27 cellular contexts compared by ENCODE assay signal in the genomic region with DNA sequence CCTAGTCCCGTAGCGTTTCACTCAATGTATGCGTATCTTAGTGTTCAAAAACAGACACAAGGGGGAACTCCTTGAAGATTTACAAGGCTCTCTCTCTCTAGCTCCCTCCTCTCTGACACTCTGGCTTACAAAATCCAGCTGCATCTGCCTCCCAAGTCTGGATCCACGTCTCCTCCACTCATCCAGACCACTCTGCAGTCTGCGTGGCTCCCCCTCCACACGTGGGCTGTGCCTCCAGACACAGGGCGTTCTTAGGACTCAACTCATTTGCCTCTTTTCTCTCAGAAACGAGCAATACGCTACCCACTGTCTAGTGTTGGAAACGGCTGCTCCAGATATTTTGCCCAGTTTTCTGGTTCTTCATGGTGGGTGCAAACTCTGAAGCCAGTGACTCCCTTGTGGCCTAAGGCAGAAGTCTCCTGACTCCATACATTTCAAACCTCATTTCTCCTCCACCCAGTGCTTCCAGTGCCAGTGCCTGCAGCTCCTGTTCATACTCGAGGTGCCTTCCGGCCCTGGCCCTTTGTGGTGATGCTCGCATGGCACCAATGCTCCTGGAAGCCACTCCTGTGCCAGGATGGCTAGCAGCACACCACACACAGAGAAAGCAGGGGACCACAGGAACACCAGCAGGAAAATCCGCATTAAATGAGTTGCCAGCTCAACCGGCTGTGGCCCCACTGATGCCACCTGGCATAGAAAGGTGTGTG. TPM values are rescaled to one million over a fixed set of nuclear protein-coding genes. Genes with fewer than 3 reads are reported as not detected.
A peak's percentile ranks its signal among the peaks of the same experiment; 100 is the strongest.
DNase-seq lines count a peak whose midpoint lies in the region; ATAC-seq and TF ChIP-seq lines count a peak whose summit lies in the region.
"Had no signal": no experiment of that assay in that cellular context is flagged by ENCODE, and none has a peak within 500 bp of the region (broad histone marks: within the 10 kb centered on the region; RNA-seq: fewer than 3 reads in every experiment).

No MANE protein-coding gene starts in this region.

- no peaks in the 10 kb centered on the region for H4K20me1 ChIP-seq in GM23248 (ENCODE audit: insufficient read depth)

- H3K4me3 Mint-ChIP-seq in WTC11: no peak overlapping the region
- H3K4me3 Mint-ChIP-seq in CD14-positive monocyte: no peak overlapping the region
- H3K4me3 Mint-ChIP-seq: activated CD4-positive, alpha-beta T cell treated with anti-CD3 and anti-CD28 coated beads, Interleukin-2, amount 10 ng/mL, durations not matched to agents 24 days and 14 days; effector memory CD8-positive, alpha-beta T cell; mesothelial cell of epicardium; naive thymus-derived CD4-positive, alpha-beta T cell; T-helper 17 cell had no signal

- H3K27me3 Mint-ChIP-seq in WTC11 (ENCODE audit: low read depth) (no peaks in the 10 kb centered on the region; the same call in none of the 2 replicates), CD14-positive monocyte (ENCODE audit: low read depth in 3 of 3) (peaks cover 3 to 22% (median 11%) of the 10 kb centered on the region in 3 donors)
- H3K27me3 Mint-ChIP-seq: T-helper 17 cell had no signal

- no peaks in the 10 kb centered on the region for H3K9me3 ChIP-seq in GM23248 (ENCODE audit: low read depth)
- H3K9me3 ChIP-seq: esophagus muscularis mucosa, HAP-1, prostate gland, uterus had no signal

- H3K27me3 ChIP-seq in GM23248 (replicated peaks; ENCODE audit: insufficient read depth): no peaks in the 10 kb centered on the region
- H3K27me3 ChIP-seq: brain microvascular endothelial cell, esophagus muscularis mucosa, uterus had no signal

- intact Hi-C loops in sciatic nerve (cut with DNase I) (no loop called here), CD14-positive monocyte (cut with micrococcal nuclease) (no loop called here)

- 83 to 84% methylated on average over 15 of the region's 15 CpGs for WGBS in GM23248 (ENCODE audit: low coverage in 1 of 2, low lambda C conversion rate in 2 of 2, missing lambda C conversion rate in 2 of 2), 2 experiments

- no peak overlapping the region for H3K27ac ChIP-seq in GM23248
- H3K27ac ChIP-seq: brain microvascular endothelial cell, esophagus muscularis mucosa, prostate gland, skin epidermis, uterus had no signal

- TF ChIP-seq CTCF in WTC11 (IDR thresholded peaks at IDR 0.05) (no peak), CD14-positive monocyte (IDR thresholded peaks at IDR 0.05) (no peak)

- CTCF ChIA-PET in WTC11 (lab: Charles Lee): no interaction called here

- H3K9me2 ChIP-seq in GM23248 (ENCODE audit: insufficient read depth): no peaks in the 10 kb centered on the region

- no peaks in the 10 kb centered on the region for H3K4me1 Mint-ChIP-seq in WTC11
- no peaks in the 10 kb centered on the region for H3K4me1 Mint-ChIP-seq in CD14-positive monocyte
- H3K4me1 Mint-ChIP-seq: activated CD4-positive, alpha-beta T cell treated with anti-CD3 and anti-CD28 coated beads, Interleukin-2, amount 10 ng/mL, durations not matched to agents 24 days and 14 days; mesothelial cell of epicardium; naive thymus-derived CD4-positive, alpha-beta T cell; T-helper 17 cell had no signal

- H3K36me3 Mint-ChIP-seq in WTC11: no peaks in the 10 kb centered on the region
- H3K36me3 Mint-ChIP-seq in CD14-positive monocyte: no peaks in the 10 kb centered on the region

- in situ Hi-C loops in GM23248 (cut with MboI): no loop called here

- H2AFZ ChIP-seq in GM23248: no peak overlapping the region

- DNase-seq in activated T-cell treated with anti-CD3 and anti-CD28 coated beads, Interleukin-2, amount 50 U/mL, for 48 hours: peak; percentile 3 to 12
- no peak for DNase-seq in activated T-cell treated with anti-CD3 and anti-CD28 coated beads, Interleukin-2, amount 50 U/mL, for 1 hour
- no peak for DNase-seq in WTC11 (ENCODE audit: low spot score)
- peak; percentile 31 for DNase-seq in left kidney (ENCODE audit: low read depth, low spot score)
- DNase-seq in sciatic nerve (ENCODE audit: low spot score): peak; percentile 13
- no peak for DNase-seq in GM23248
- DNase-seq in CD14-positive monocyte (ENCODE audit: low spot score): no peak
- DNase-seq: activated CD4-positive, alpha-beta T cell treated with anti-CD3 and anti-CD28 coated beads, Interleukin-2, amount 10 ng/mL, durations not matched to agents 24 days and 14 days; brain microvascular endothelial cell; DMS79; effector memory CD8-positive, alpha-beta T cell; left colon; NCI-H1092; NCI-H1930; NCI-H748 treated with DMSO at 0.1 percent for 48 hours; substantia nigra; T-helper 17 cell; uterus had no signal

- no peak overlapping the region for H3K9ac ChIP-seq in GM23248

- no peak for ATAC-seq in WTC11
- ATAC-seq in sciatic nerve: no peak
- no peak for ATAC-seq in HG02938 (IDR thresholded peaks at IDR 0.05; ENCODE audit: unreplicated experiment)
- ATAC-seq: effector memory CD8-positive, alpha-beta T cell; left colon; naive thymus-derived CD4-positive, alpha-beta T cell; T-helper 17 cell had no signal

- H3K9me3 Mint-ChIP-seq in WTC11 (no peaks in the 10 kb centered on the region), CD14-positive monocyte (peaks cover 0 to 9% (median 1%) of the 10 kb centered on the region in 7 donors)
- H3K9me3 Mint-ChIP-seq: activated CD4-positive, alpha-beta T cell treated with anti-CD3 and anti-CD28 coated beads, Interleukin-2, amount 10 ng/mL, durations not matched to agents 24 days and 14 days; activated T-helper 2 cell treated with anti-CD3 and anti-CD28 coated beads, Interferon-gamma antibody, Interleukin-2, Interleukin-4, amounts not matched to agents 10 μg/mL and 5 μg/mL and 100 μg/mL, durations not matched to agents 14 hours and 24 hours and 36 hours; effector memory CD8-positive, alpha-beta T cell had no signal

- H3K27ac Mint-ChIP-seq in WTC11 (no peak overlapping the region), CD14-positive monocyte (peak overlapping the region in 1 of 7 donors; percentile 57)
- H3K27ac Mint-ChIP-seq: activated CD4-positive, alpha-beta T cell treated with anti-CD3 and anti-CD28 coated beads, Interleukin-2, amount 10 ng/mL, durations not matched to agents 24 days and 14 days; activated T-helper 2 cell treated with anti-CD3 and anti-CD28 coated beads, Interferon-gamma antibody, Interleukin-2, Interleukin-4, amounts not matched to agents 10 μg/mL and 5 μg/mL and 100 μg/mL, durations not matched to agents 14 hours and 24 hours and 36 hours; effector memory CD8-positive, alpha-beta T cell; mesothelial cell of epicardium; naive thymus-derived CD4-positive, alpha-beta T cell; T-helper 17 cell had no signal

- H3K36me3 ChIP-seq in GM23248 (ENCODE audit: low read depth): no peaks in the 10 kb centered on the region
- H3K36me3 ChIP-seq: brain microvascular endothelial cell, esophagus muscularis mucosa, HAP-1, prostate gland, uterus had no signal

- H3K4me2 ChIP-seq in GM23248 (ENCODE audit: unreplicated experiment): no peak overlapping the region

- no peaks in the 10 kb centered on the region for H3K79me2 ChIP-seq in GM23248 (ENCODE audit: insufficient read depth)

- H3F3A ChIP-seq in GM23248 (ENCODE audit: insufficient read depth): no peaks in the 10 kb centered on the region

- H3K4me3 ChIP-seq in GM23248: no peak overlapping the region
- H3K4me3 ChIP-seq: esophagus muscularis mucosa, HAP-1, prostate gland, skin epidermis, uterus had no signal

- POLR2A ChIA-PET in WTC11 (lab: Charles Lee): no interaction called here

- H3K4me1 ChIP-seq in GM23248 (ENCODE audit: insufficient read depth): no peaks in the 10 kb centered on the region
- H3K4me1 ChIP-seq: esophagus muscularis mucosa, HAP-1, prostate gland, uterus had no signal

TF ChIP-seq in WTC11, 78 proteins besides CTCF, POLR2A, EP300 and RAD21 (continues in another document):
- TF ChIP-seq, protein P1, sequence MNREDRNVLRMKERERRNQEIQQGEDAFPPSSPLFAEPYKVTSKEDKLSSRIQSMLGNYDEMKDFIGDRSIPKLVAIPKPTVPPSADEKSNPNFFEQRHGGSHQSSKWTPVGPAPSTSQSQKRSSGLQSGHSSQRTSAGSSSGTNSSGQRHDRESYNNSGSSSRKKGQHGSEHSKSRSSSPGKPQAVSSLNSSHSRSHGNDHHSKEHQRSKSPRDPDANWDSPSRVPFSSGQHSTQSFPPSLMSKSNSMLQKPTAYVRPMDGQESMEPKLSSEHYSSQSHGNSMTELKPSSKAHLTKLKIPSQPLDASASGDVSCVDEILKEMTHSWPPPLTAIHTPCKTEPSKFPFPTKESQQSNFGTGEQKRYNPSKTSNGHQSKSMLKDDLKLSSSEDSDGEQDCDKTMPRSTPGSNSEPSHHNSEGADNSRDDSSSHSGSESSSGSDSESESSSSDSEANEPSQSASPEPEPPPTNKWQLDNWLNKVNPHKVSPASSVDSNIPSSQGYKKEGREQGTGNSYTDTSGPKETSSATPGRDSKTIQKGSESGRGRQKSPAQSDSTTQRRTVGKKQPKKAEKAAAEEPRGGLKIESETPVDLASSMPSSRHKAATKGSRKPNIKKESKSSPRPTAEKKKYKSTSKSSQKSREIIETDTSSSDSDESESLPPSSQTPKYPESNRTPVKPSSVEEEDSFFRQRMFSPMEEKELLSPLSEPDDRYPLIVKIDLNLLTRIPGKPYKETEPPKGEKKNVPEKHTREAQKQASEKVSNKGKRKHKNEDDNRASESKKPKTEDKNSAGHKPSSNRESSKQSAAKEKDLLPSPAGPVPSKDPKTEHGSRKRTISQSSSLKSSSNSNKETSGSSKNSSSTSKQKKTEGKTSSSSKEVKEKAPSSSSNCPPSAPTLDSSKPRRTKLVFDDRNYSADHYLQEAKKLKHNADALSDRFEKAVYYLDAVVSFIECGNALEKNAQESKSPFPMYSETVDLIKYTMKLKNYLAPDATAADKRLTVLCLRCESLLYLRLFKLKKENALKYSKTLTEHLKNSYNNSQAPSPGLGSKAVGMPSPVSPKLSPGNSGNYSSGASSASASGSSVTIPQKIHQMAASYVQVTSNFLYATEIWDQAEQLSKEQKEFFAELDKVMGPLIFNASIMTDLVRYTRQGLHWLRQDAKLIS (CRISPR knock-in tag; IDR thresholded peaks at IDR 0.05; ENCODE audit: borderline replicate concordance): no peak
- TF ChIP-seq FOXP1 (CRISPR knock-in tag; IDR thresholded peaks at IDR 0.05; ENCODE audit: borderline replicate concordance): 0 out of 2 replicates have a peak, but pooled peaks have one; percentile 19

RNA-seq across cellular contexts. Expression of a gene that starts 24.1 kb away (rescaled TPM):
- total RNA-seq in WTC11 (2021) (19.7 to 20.2 TPM (median 20.0 TPM) in 3 replicates), sciatic nerve (8.1 TPM)
- total RNA-seq in GM23248 (2014; rRNA removed; shearing (Covaris generic)): 0.38 TPM in 1 of 2 replicates, not detected in the other
- polyA plus RNA-seq in GM23248 (2016; fragmentation: Nextera tagmentation; extraction: Ambion mirVana) (0.03 TPM in 1 of 2 replicates, not detected in the other), CD14-positive monocyte (not detected)
- total RNA-seq: RPMI7951, T-helper 17 cell had no signal
- polyA plus RNA-seq: naive thymus-derived CD4-positive, alpha-beta T cell had no signal

Comparison
In these comparisons a context has a peak if more than half of its experiments do, and no peak if none do; other contexts are left out.
1. DNase-seq: peak in activated T-cell treated with anti-CD3 and anti-CD28 coated beads, Interleukin-2, amount 50 U/mL, for 48 hours (2 of 2), left kidney (single experiment) and sciatic nerve (single experiment); none in activated T-cell treated with anti-CD3 and anti-CD28 coated beads, Interleukin-2, amount 50 U/mL, for 1 hour (single experiment), WTC11 (single experiment), GM23248 (single experiment) and CD14-positive monocyte (single experiment).